Comparison of ENCODE assay signal across 2 cellular contexts in genomic region chr13:24272452-24273161, GRCh38.
TF ChIP-seq lines count a peak whose summit lies in the region.

No MANE protein-coding gene starts in this region.

TF ChIP-seq in SK-N-SH, 30 proteins besides CTCF, POLR2A, EP300 and RAD21 (continued from another document):
- TF ChIP-seq MXI1 (IDR thresholded peaks at IDR 0.05; ENCODE audit: low read depth, low read length) (no peak), MAX (IDR thresholded peaks at IDR 0.05; ENCODE audit: low read depth) (no peak), TEAD4 (IDR thresholded peaks at IDR 0.05; ENCODE audit: borderline replicate concordance, insufficient read depth) (no peak), NFIC (IDR thresholded peaks at IDR 0.05; ENCODE audit: borderline replicate concordance) (no peak), IRF3 (IDR thresholded peaks at IDR 0.05; ENCODE audit: low read depth, low read length) (no peak), FOSL2 (IDR thresholded peaks at IDR 0.05; ENCODE audit: borderline replicate concordance, low read depth) (no peak)

TF ChIP-seq in SK-N-SH treated with all-trans-retinoic acid at 6 μM for 48 hours, 23 proteins besides CTCF, POLR2A, EP300 and RAD21 (continued from another document):
- TF ChIP-seq PATZ1 (CRISPR knock-in tag; IDR thresholded peaks at IDR 0.05; ENCODE audit: borderline replicate concordance), result no peak
- TF ChIP-seq CSDC2 (CRISPR knock-in tag; IDR thresholded peaks at IDR 0.05), result no peak
- TF ChIP-seq ZFP3 (CRISPR knock-in tag; IDR thresholded peaks at IDR 0.05), result no peak
- no peak for TF ChIP-seq CREB5 (CRISPR knock-in tag; IDR thresholded peaks at IDR 0.05; ENCODE audit: low read depth)
- TF ChIP-seq ESRRG (CRISPR knock-in tag; IDR thresholded peaks at IDR 0.05), result no peak
- no peak for TF ChIP-seq TOX (CRISPR knock-in tag; IDR thresholded peaks at IDR 0.05; ENCODE audit: borderline replicate concordance)
- TF ChIP-seq SNAI2 (CRISPR knock-in tag; IDR thresholded peaks at IDR 0.05), result no peak
- no peak for TF ChIP-seq CSRNP3 (CRISPR knock-in tag; IDR thresholded peaks at IDR 0.05)
- TF ChIP-seq ISL1 (CRISPR knock-in tag; IDR thresholded peaks at IDR 0.05), result no peak
